In genomic region chr3:69232447-69232846, GRCh38 we compare ENCODE assay signal across 1 cellular context.
TF ChIP-seq lines count a peak whose summit lies in the region.

No MANE protein-coding gene starts in this region.

TF ChIP-seq in SK-N-SH treated with all-trans-retinoic acid at 6 μM for 48 hours, 23 proteins besides CTCF, POLR2A, EP300 and RAD21 (continued from another document):
- TF ChIP-seq PATZ1 (CRISPR knock-in tag; IDR thresholded peaks at IDR 0.05; ENCODE audit: borderline replicate concordance) (no peak), ZNF8 (CRISPR knock-in tag; IDR thresholded peaks at IDR 0.05) (no peak), ARNTL (CRISPR knock-in tag; IDR thresholded peaks at IDR 0.05; ENCODE audit: borderline replicate concordance, low read depth) (no peak), ISL1 (CRISPR knock-in tag; IDR thresholded peaks at IDR 0.05) (no peak), BACH2 (CRISPR knock-in tag; IDR thresholded peaks at IDR 0.05; ENCODE audit: borderline replicate concordance) (no peak), POU6F1 (CRISPR knock-in tag; IDR thresholded peaks at IDR 0.05; ENCODE audit: borderline replicate concordance, low read depth) (no peak), ZNF70 (CRISPR knock-in tag; IDR thresholded peaks at IDR 0.05) (no peak), PPARA (CRISPR knock-in tag; IDR thresholded peaks at IDR 0.05; ENCODE audit: borderline replicate concordance) (no peak), ZFP30 (CRISPR knock-in tag; IDR thresholded peaks at IDR 0.05) (no peak), RARB (CRISPR knock-in tag; IDR thresholded peaks at IDR 0.05) (no peak), OSR1 (CRISPR knock-in tag; IDR thresholded peaks at IDR 0.05) (no peak), ESRRG (CRISPR knock-in tag; IDR thresholded peaks at IDR 0.05) (no peak), CSDC2 (CRISPR knock-in tag; IDR thresholded peaks at IDR 0.05) (no peak)
TF ChIP-seq in SK-N-SH treated with all-trans-retinoic acid at 6 μM for 48 hours: peak in this region for 0.
